11 cellular contexts compared by ENCODE assay signal in the genomic region with DNA sequence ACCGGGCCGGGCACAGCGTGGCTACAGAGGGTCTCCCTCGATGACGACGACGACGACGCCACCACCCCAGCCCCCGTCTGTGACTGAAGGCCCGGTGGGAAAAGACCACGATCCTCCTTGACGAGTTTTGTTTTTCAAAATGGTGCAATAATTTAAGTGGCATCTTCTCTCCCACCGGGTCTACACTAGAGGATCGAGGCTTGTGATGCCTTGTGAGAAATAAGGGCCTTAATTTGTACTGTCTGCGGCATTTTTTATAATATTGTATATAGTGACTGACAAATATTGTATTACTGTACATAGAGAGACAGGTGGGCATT. TPM values are rescaled to one million over a fixed set of nuclear protein-coding genes. Genes with fewer than 3 reads are reported as not detected.
DNase-seq lines count a peak whose midpoint lies in the region; ATAC-seq and TF ChIP-seq lines count a peak whose summit lies in the region.
"Had no signal": no experiment of that assay in that cellular context is flagged by ENCODE, and none has a peak within 500 bp of the region (broad histone marks: within the 10 kb centered on the region; RNA-seq: fewer than 3 reads in every experiment).

No MANE protein-coding gene starts in this region.

- 44 to 60% methylated on average over 16 of the region's 16 CpGs for WGBS in esophagus, 2 donors
- WGBS in psoas muscle, 3 donors, result 60 to 74% (median 64%) methylated on average over 16 of the region's 16 CpGs

- H3K4me1 ChIP-seq in Caco-2 (no peaks in the 10 kb centered on the region), PC-9 (replicated peaks; ENCODE audit: insufficient read depth) (peaks cover 8% of the 10 kb centered on the region), esophagus (ENCODE audit: control insufficient read depth in 2 of 2, insufficient read depth in 2 of 2, low read length in 1 of 2) (peaks cover 0 to 2% of the 10 kb centered on the region in 2 donors), psoas muscle (peaks cover 16% of the 10 kb centered on the region)

- intact Hi-C loops in Caco-2 (cut with micrococcal nuclease; ENCODE audit: unreplicated experiment), result no loop called here
- intact Hi-C loops in PC-9 (cut with micrococcal nuclease; ENCODE audit: unreplicated experiment), result no loop called here
- intact Hi-C loops in psoas muscle (cut with DNase I), result loop anchor here (5.0 kb wide), 3 partner anchors 45 to 80 kb away; no protein-coding TSS in a partner anchor

- H3K4me3 Mint-ChIP-seq in Caco-2 (ENCODE audit: unreplicated experiment), result no peak overlapping the region

- H2AFZ ChIP-seq in PC-9, result no peak overlapping the region

- H3K27me3 ChIP-seq in Caco-2 (replicated peaks; ENCODE audit: control insufficient read depth, insufficient read depth, low read length), result no peaks in the 10 kb centered on the region
- H3K27me3 ChIP-seq in PC-9 (ENCODE audit: insufficient read depth, low read depth), result no peaks in the 10 kb centered on the region
- H3K27me3 ChIP-seq in esophagus (ENCODE audit: control insufficient read depth in 1 of 2, insufficient read depth in 2 of 2, low read length in 2 of 2), result no peaks in the 10 kb centered on the region
- no peaks in the 10 kb centered on the region for H3K27me3 ChIP-seq in psoas muscle (ENCODE audit: insufficient read depth in 3 of 3, low read length in 2 of 3)

- peaks cover 57% of the 10 kb centered on the region for H3F3A ChIP-seq in PC-9 (ENCODE audit: insufficient read depth, low read depth)

- H3K27me3 Mint-ChIP-seq in Caco-2 (ENCODE audit: insufficient read depth, unreplicated experiment), result no peaks in the 10 kb centered on the region

- no peaks in the 10 kb centered on the region for H3K4me1 Mint-ChIP-seq in Caco-2 (ENCODE audit: low read depth, unreplicated experiment)

- no peaks in the 10 kb centered on the region for H4K20me1 ChIP-seq in PC-9 (ENCODE audit: insufficient read depth)

- H3K79me2 ChIP-seq in PC-9 (ENCODE audit: low read depth), result no peaks in the 10 kb centered on the region

- BruUV-seq in Caco-2 (replicated peaks; lab: Mats Ljungman, UMichigan) (TSS peak; percentile 42), PC-9 (replicated peaks; lab: Mats Ljungman, UMichigan) (TSS peak; percentile 40)

- no peak overlapping the region for H3K4me2 ChIP-seq in PC-9

- H3K27ac ChIP-seq in PC-9 (no peak overlapping the region), esophagus (ENCODE audit: low read depth in 2 of 2, low read length in 1 of 2) (peak overlapping the region; percentile 93), psoas muscle (peak overlapping the region; percentile 91)

- ATAC-seq in psoas muscle, result no peak

- H3K36me3 Mint-ChIP-seq in Caco-2 (ENCODE audit: insufficient read depth, unreplicated experiment), result no peaks in the 10 kb centered on the region

- H3K27ac Mint-ChIP-seq in Caco-2 (ENCODE audit: unreplicated experiment), result no peak overlapping the region

- H3K9me3 ChIP-seq in Caco-2 (no peaks in the 10 kb centered on the region), PC-9 (ENCODE audit: insufficient read depth, low read depth) (no peaks in the 10 kb centered on the region), esophagus (ENCODE audit: control insufficient read depth in 2 of 2, insufficient read depth in 1 of 2, low read depth in 1 of 2, low read length in 1 of 2) (peaks cover 0 to 4% of the 10 kb centered on the region in 2 donors), psoas muscle (no peaks in the 10 kb centered on the region)

- H3K36me3 ChIP-seq in Caco-2 (ENCODE audit: control insufficient read depth, insufficient read depth, low read length), result no peaks in the 10 kb centered on the region
- no peaks in the 10 kb centered on the region for H3K36me3 ChIP-seq in PC-9 (ENCODE audit: low read depth)
- H3K36me3 ChIP-seq in esophagus (ENCODE audit: control insufficient read depth in 2 of 2, insufficient read depth in 2 of 2, low read length in 1 of 2), result peaks cover 0 to 10% of the 10 kb centered on the region in 2 donors
- peaks cover 0 to 16% of the 10 kb centered on the region in 2 donors for H3K36me3 ChIP-seq in psoas muscle (ENCODE audit: insufficient read depth in 1 of 2, low read depth in 1 of 2)

- no peaks in the 10 kb centered on the region for H3K9me2 ChIP-seq in PC-9 (ENCODE audit: insufficient read depth)

- H3K4me3 ChIP-seq in Caco-2 (ENCODE audit: low read depth, low read length), result no peak overlapping the region
- H3K4me3 ChIP-seq in PC-9, result no peak overlapping the region
- peak overlapping the region; percentile 68 to 78 for H3K4me3 ChIP-seq in esophagus (ENCODE audit: low read depth in 1 of 2, low read length in 2 of 2)
- H3K4me3 ChIP-seq in psoas muscle, result peak overlapping the region; percentile 80

- no peaks in the 10 kb centered on the region for H3K9me3 Mint-ChIP-seq in Caco-2 (ENCODE audit: unreplicated experiment)

- POLR2A ChIA-PET in Caco-2 (lab: Charles Lee) (no interaction called here), PC-9 (lab: Charles Lee; ENCODE audit: unreplicated experiment) (no interaction called here)

- TF ChIP-seq CTCF in Caco-2 (IDR thresholded peaks at IDR 0.05; ENCODE audit: insufficient read depth in 1 of 2, low read depth in 1 of 2, low read length in 1 of 2, severe bottlenecking in 1 of 2, unreplicated experiment in 1 of 2), result no peak
- no peak for TF ChIP-seq CTCF in PC-9 (conservative IDR thresholded peaks at IDR 0.05)
- TF ChIP-seq CTCF in psoas muscle (IDR thresholded peaks at IDR 0.05), result no peak

- CTCF ChIA-PET in Caco-2 (lab: Charles Lee), result no interaction called here
- CTCF ChIA-PET in PC-9 (lab: Charles Lee), result no interaction called here

- DNase-seq in Caco-2 (no peak), PC-9 (no peak), psoas muscle (no peak), NCI-H1694 treated with DMSO at 0.1 percent for 48 hours (lab: John Stamatoyannopoulos, UW) (no peak), NOMO-1 treated with DMSO at 0.1 percent for 48 hours (lab: John Stamatoyannopoulos, UW; ENCODE audit: unreplicated experiment) (no peak), cerebellar nuclear complex (lab: John Stamatoyannopoulos, UW) (no peak), foreskin melanocyte (no peak)
- DNase-seq: GOT3; head of caudate nucleus; stimulated activated CD4-positive, alpha-beta T cell treated with anti-CD3 and anti-CD28 coated beads, Interleukin-2, amount 100 ng/mL, for 48 hours had no signal

RNA-seq across cellular contexts. Expression of gene KLF2, which starts 2.5 kb away (rescaled TPM):
- total RNA-seq in Caco-2 (2022) (0.77 and 1.2 TPM in 2 replicates), PC-9 (2021) (1.6 and 2.0 TPM in 2 replicates), psoas muscle (10 to 100 TPM; 12.7 to 35.4 (median 24.0) TPM)
- polyA plus RNA-seq in esophagus (10 to 100 TPM in 1 of 2 donors, 1 to 10 TPM in 1; 2.4 to 12.1 TPM), psoas muscle (10 to 100 TPM in 1 of 3 donors, 1 to 10 TPM in 2; 3.3 to 24.2 (median 5.3) TPM)

Comparison
In these comparisons a context has a peak if more than half of its experiments do, and no peak if none do; other contexts are left out.
1. H3K4me3 ChIP-seq: peak in esophagus (2 of 2) and psoas muscle (single experiment); none in Caco-2 (single experiment) and PC-9 (single experiment).
2. intact Hi-C loops: an anchor here in psoas muscle (5.0 kb wide); none called in Caco-2 and PC-9.